26 cellular contexts compared by ENCODE assay signal in the genomic region with DNA sequence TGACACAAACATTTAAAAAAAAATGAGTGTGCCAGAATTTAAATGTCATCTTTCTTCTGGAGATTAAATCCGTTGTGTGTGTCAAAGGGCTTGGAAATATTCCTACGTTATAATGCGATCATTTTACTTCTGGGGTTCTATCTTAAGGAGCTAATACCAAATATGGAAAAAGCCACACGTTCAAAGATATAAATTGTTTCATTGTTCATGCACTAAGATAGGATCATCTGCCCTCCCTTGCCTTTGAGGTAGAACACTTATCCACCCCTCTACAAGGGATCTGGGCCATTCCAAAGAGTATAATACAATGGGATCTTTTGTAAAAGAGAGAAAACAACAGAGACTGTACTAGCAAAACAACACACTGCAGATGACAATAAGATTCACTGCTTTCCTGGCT.
"Had no signal": no experiment of that assay in that cellular context is flagged by ENCODE, and none has a peak within 500 bp of the region (broad histone marks: within the 10 kb centered on the region; RNA-seq: fewer than 3 reads in every experiment).

No MANE protein-coding gene starts in this region.

- ATAC-seq: esophagus mucosa; gastroesophageal sphincter; heart right ventricle; left cardiac atrium; left lung; mucosa of descending colon; natural killer cell treated with Interleukin-12 subunit alpha and Interleukin-12 subunit beta and Interleukin-15 and Interleukin-18, amount 100 ng/mL, for 72 hours; pancreas; right lobe of liver; stimulated activated naive CD8-positive, alpha-beta T cell treated with anti-CD3 and anti-CD28 coated beads, Interleukin-15, amount 100 ng/mL, for 72 hours had no signal

- DNase-seq: effector CD8-positive, alpha-beta T cell; foreskin fibroblast; glutamatergic neuron; heart right ventricle; hippocampal formation; left cardiac atrium; left lung; mesenchymal stem cell; mucosa of descending colon; naive B cell; pancreas; right lobe of liver; small intestine; stimulated activated CD4-positive, alpha-beta T cell treated with anti-CD3 and anti-CD28 coated beads, Interleukin-15, amount 100 ng/mL, for 24 hours; stimulated activated CD4-positive, alpha-beta T cell treated with anti-CD3 and anti-CD28 coated beads, Interleukin-4, amount 100 ng/mL, for 1 hour; stimulated activated CD8-positive, alpha-beta memory T cell treated with anti-CD3 and anti-CD28 coated beads, Interleukin-4, amount 100 ng/mL, for 48 hours; stimulated activated naive CD4-positive, alpha-beta T cell; stimulated activated naive CD8-positive, alpha-beta T cell treated with anti-CD3 and anti-CD28 coated beads, Interleukin-15, amount 100 ng/mL, for 72 hours; transverse colon; upper lobe of right lung had no signal

- H3K4me3 Mint-ChIP-seq: endodermal cell; mesothelial cell of epicardium; naive B cell; natural killer cell treated with Interleukin-12 subunit alpha and Interleukin-12 subunit beta and Interleukin-15 and Interleukin-18, amount 100 ng/mL, for 72 hours; stimulated activated naive CD8-positive, alpha-beta T cell treated with anti-CD3 and anti-CD28 coated beads, Interleukin-15, amount 100 ng/mL, for 72 hours had no signal

- H3K36me3 Mint-ChIP-seq: mesothelial cell of epicardium; naive B cell; natural killer cell treated with Interleukin-12 subunit alpha and Interleukin-12 subunit beta and Interleukin-15 and Interleukin-18, amount 100 ng/mL, for 72 hours had no signal

- H3K27ac Mint-ChIP-seq: endodermal cell; mesothelial cell of epicardium; naive B cell; natural killer cell treated with Interleukin-12 subunit alpha and Interleukin-12 subunit beta and Interleukin-15 and Interleukin-18, amount 100 ng/mL, for 72 hours; progenitor cell of endocrine pancreas; stimulated activated naive CD8-positive, alpha-beta T cell treated with anti-CD3 and anti-CD28 coated beads, Interleukin-15, amount 100 ng/mL, for 72 hours had no signal

- H3K4me1 Mint-ChIP-seq: endodermal cell had no signal

- H3K9me3 Mint-ChIP-seq: mesothelial cell of epicardium; natural killer cell treated with Interleukin-12 subunit alpha and Interleukin-12 subunit beta and Interleukin-15 and Interleukin-18, amount 100 ng/mL, for 72 hours; stimulated activated naive CD8-positive, alpha-beta T cell treated with anti-CD3 and anti-CD28 coated beads, Interleukin-15, amount 100 ng/mL, for 72 hours had no signal
